In the genomic region with DNA sequence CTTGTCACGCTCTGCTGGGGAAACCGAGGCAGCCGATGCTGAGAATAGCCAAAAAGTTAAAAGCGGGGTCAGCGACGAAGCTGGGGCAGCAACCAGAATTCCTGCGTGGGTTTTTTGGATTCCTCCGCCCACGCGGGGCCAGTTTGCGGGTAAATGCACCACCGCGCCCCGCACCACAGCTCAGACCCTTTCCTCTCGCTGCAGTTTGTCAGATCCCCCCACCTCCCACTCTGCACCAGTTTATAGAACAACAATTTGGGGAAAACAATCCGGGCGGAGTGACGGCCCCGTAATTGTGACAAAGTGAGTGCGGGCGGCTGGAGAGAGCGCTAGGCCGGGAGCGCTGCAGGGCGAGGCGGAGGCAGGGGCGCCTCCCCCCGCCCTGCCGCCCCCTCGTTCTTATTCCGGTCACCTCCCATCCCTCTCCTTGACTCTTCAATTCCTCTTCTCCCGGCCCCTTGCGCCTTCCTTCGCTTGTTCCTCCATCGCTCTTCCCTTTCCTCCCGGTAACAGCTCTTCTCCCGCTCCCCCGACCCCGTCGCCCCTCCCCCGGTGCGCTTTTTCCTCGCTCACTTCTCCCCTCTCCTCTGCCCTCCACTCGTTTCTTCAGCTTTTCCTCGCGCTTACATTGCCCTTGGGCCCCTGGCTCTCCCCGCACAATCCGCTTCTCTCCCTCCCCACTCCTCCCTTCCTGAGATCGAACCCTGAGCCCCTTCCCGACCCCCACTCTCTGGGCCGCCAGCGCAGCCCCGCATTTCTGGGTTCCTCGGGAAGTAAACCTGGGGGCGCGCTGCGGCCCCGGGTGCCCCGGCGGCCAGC, we compare ENCODE assay signal across 8 cellular contexts. TPM values are rescaled to one million over a fixed set of nuclear protein-coding genes. Genes with fewer than 3 reads are reported as not detected.
DNase-seq lines count a peak whose midpoint lies in the region; ATAC-seq, FAIRE-seq and TF ChIP-seq lines count a peak whose summit lies in the region.

No MANE protein-coding gene starts in this region.

- peak overlapping the region; percentile 90 for H3K4me3 Mint-ChIP-seq in natural killer cell

- DNase-seq in AG09309 (ENCODE audit: low read depth) (no peak), GM13976 (ENCODE audit: low spot score) (peak; percentile 57), bronchial epithelial cell (ENCODE audit: low read depth) (no peak), natural killer cell (no peak), SW480 (ENCODE audit: low spot score) (no peak), glomerular visceral epithelial cell (ENCODE audit: extremely low spot score) (no peak), Kasumi-1 (lab: John Stamatoyannopoulos, UW) (no peak)

- H3K36me3 ChIP-seq in bronchial epithelial cell (ENCODE audit: control insufficient read depth, insufficient read depth, low read length): no peaks in the 10 kb centered on the region

- H3K27ac Mint-ChIP-seq in natural killer cell: peak overlapping the region in 1 of 2 donors; percentile 59

- H3K4me3 ChIP-seq in AG09309 (ENCODE audit: control insufficient read depth, low read depth, low read length) (peak overlapping the region; percentile 43), bronchial epithelial cell (ENCODE audit: low read depth, low read length) (peak overlapping the region; percentile 34)

- peaks cover 25 to 57% of the 10 kb centered on the region in 2 donors for H3K27me3 Mint-ChIP-seq in natural killer cell (ENCODE audit: low read depth in 2 of 2)

- no peaks in the 10 kb centered on the region for H3K36me3 Mint-ChIP-seq in natural killer cell

- peaks cover 22 to 41% of the 10 kb centered on the region in 2 donors for H3K4me1 Mint-ChIP-seq in natural killer cell

- FAIRE-seq in bronchial epithelial cell (lab: Jason Lieb, UNC): no peak

- TF ChIP-seq CTCF in AG09309 (IDR thresholded peaks at IDR 0.05; ENCODE audit: control insufficient read depth, insufficient read depth, low read depth, low read length, missing control alignments) (no peak), GM13976 (IDR thresholded peaks at IDR 0.05; ENCODE audit: borderline replicate concordance, control extremely low read depth, extremely low read depth, insufficient read depth, missing control alignments) (no peak), bronchial epithelial cell (IDR thresholded peaks at IDR 0.05; ENCODE audit: insufficient read depth, low read length, severe bottlenecking) (no peak), natural killer cell (IDR thresholded peaks at IDR 0.05) (no peak)

- H3K27me3 ChIP-seq in bronchial epithelial cell (ENCODE audit: control insufficient read depth, insufficient read depth, low read length): peaks cover 36% of the 10 kb centered on the region

- in situ Hi-C loops in GM13976 (cut with MboI; ENCODE audit: low sequenced_read_pairs, unreplicated experiment): no loop called here

- intact Hi-C loops in natural killer cell (cut with micrococcal nuclease): no loop called here

- ATAC-seq in natural killer cell (no peak), GM21723 (IDR thresholded peaks at IDR 0.05; ENCODE audit: unreplicated experiment) (no peak)

- no peaks in the 10 kb centered on the region for H3K9me3 Mint-ChIP-seq in natural killer cell

RNA-seq across cellular contexts. Expression of a gene that starts 0.6 kb away (rescaled TPM):
- total RNA-seq in bronchial epithelial cell (0.13 and 0.26 TPM in 2 replicates), natural killer cell (not detected)

RNA-seq across cellular contexts. Expression of a gene that starts 9.1 kb away (rescaled TPM):
- total RNA-seq in bronchial epithelial cell: 0.13 TPM in 1 of 2 replicates, not detected in the other
- total RNA-seq in natural killer cell: not detected

RNA-seq across cellular contexts. Expression of a gene that starts 21.2 kb away (rescaled TPM):
- total RNA-seq in bronchial epithelial cell: 21.3 and 33.4 TPM in 2 replicates
- 10 to 100 TPM; 14.6 to 18.4 (median 15.4) TPM for total RNA-seq in natural killer cell

RNA-seq across cellular contexts. Expression of a gene that starts 23.0 kb away (rescaled TPM):
- total RNA-seq in bronchial epithelial cell: 2.6 and 5.2 TPM in 2 replicates
- total RNA-seq in natural killer cell: 1 to 10 TPM in 2 of 3 donors, under 1 TPM in 1; 0.58 to 3.0 (median 2.2) TPM

RNA-seq across cellular contexts. Expression of a gene that starts 51.1 kb away (rescaled TPM):
- 0.26 and 0.51 TPM in 2 replicates for total RNA-seq in bronchial epithelial cell
- not detected for total RNA-seq in natural killer cell
